Comparison of ENCODE assay signal across 27 cellular contexts in genomic region chr15:62962101-62962995, GRCh38.
DNase-seq lines count a peak whose midpoint lies in the region; ATAC-seq, FAIRE-seq and TF ChIP-seq lines count a peak whose summit lies in the region.
"Had no signal": no experiment of that assay in that cellular context is flagged by ENCODE, and none has a peak within 500 bp of the region (broad histone marks: within the 10 kb centered on the region; RNA-seq: fewer than 3 reads in every experiment).

No MANE protein-coding gene starts in this region.

- H3K36me3 ChIP-seq in left ventricle myocardium inferior (no peaks in the 10 kb centered on the region), MG63 (no peaks in the 10 kb centered on the region)
- H3K36me3 ChIP-seq: BLaER1 treated with 17β-estradiol and CSF1 and Interleukin-3, amounts not matched to agents 10 nM and 100 nM had no signal

- 80% methylated on average over 19 of the region's 19 CpGs for WGBS in right cardiac atrium

- H3K27me3 ChIP-seq in left ventricle myocardium inferior (ENCODE audit: low read depth) (no peaks in the 10 kb centered on the region), right cardiac atrium (ENCODE audit: control insufficient read depth, insufficient read depth) (no peaks in the 10 kb centered on the region), MG63 (no peaks in the 10 kb centered on the region)
- H3K27me3 ChIP-seq: BLaER1 treated with 17β-estradiol and CSF1 and Interleukin-3, amounts not matched to agents 10 nM and 100 nM had no signal

- intact Hi-C loops in left ventricle myocardium inferior (cut with micrococcal nuclease): no loop called here
- intact Hi-C loops in right cardiac atrium (cut with DNase I): no loop called here

- peak; percentile 40 for FAIRE-seq in urothelium cell line (lab: Jason Lieb, UNC)
- FAIRE-seq: GM18507 had no signal

- TF ChIP-seq CTCF in left ventricle myocardium inferior (IDR thresholded peaks at IDR 0.05; ENCODE audit: borderline replicate concordance): no peak

- ATAC-seq in right cardiac atrium (no peak), HG03571 (IDR thresholded peaks at IDR 0.05; ENCODE audit: unreplicated experiment) (no peak)
- ATAC-seq: PC-3, SK-N-SH treated with all-trans-retinoic acid at 6 μM for 48 hours, T-cell had no signal

- H3K4me3 ChIP-seq in left ventricle myocardium inferior (no peak overlapping the region), right cardiac atrium (ENCODE audit: low read length) (no peak overlapping the region), MG63 (no peak overlapping the region)
- H3K4me3 ChIP-seq: BLaER1 treated with 17β-estradiol and CSF1 and Interleukin-3, amounts not matched to agents 10 nM and 100 nM had no signal

- H3K27ac ChIP-seq in left ventricle myocardium inferior (replicated peaks) (peak overlapping the region; percentile 15), right cardiac atrium (ENCODE audit: low read length) (no peak overlapping the region)
- H3K27ac ChIP-seq: BLaER1 treated with 17β-estradiol and CSF1 and Interleukin-3, amounts not matched to agents 10 nM and 100 nM had no signal

- DNase-seq in left ventricle myocardium inferior: no peak
- DNase-seq in right cardiac atrium: no peak
- peak; percentile 70 for DNase-seq in MG63
- peak; percentile 84 for DNase-seq in myocyte (ENCODE audit: low read depth)
- DNase-seq in urothelium cell line (ENCODE audit: low spot score): no peak
- no peak for DNase-seq in NCI-H1417 treated with DMSO at 0.1 percent for 48 hours (lab: John Stamatoyannopoulos, UW)
- no peak for DNase-seq in DMS53 (lab: John Stamatoyannopoulos, UW)
- DNase-seq: Caco-2; CD4-positive, alpha-beta memory T cell; H9; HFFc6; Kasumi-1; MM.1S; NCI-H1092; NCI-H1436 treated with DMSO at 0.1 percent for 48 hours; NCI-H1930; NCI-H345; NCI-H524; NCI-H774; PC-3; RPMI8226; SIG-M5; T-cell had no signal

- H3K4me1 ChIP-seq in left ventricle myocardium inferior (peaks cover 28% of the 10 kb centered on the region), right cardiac atrium (ENCODE audit: control insufficient read depth, insufficient read depth, low read length) (no peaks in the 10 kb centered on the region)
- H3K4me1 ChIP-seq: Caco-2 had no signal

- no peaks in the 10 kb centered on the region for H3K9me3 ChIP-seq in left ventricle myocardium inferior (replicated peaks)
- H3K9me3 ChIP-seq in right cardiac atrium (ENCODE audit: control insufficient read depth, low read length): no peaks in the 10 kb centered on the region
- H3K9me3 ChIP-seq in MG63: no peaks in the 10 kb centered on the region
- H3K9me3 ChIP-seq: BLaER1 treated with 17β-estradiol and CSF1 and Interleukin-3, amounts not matched to agents 10 nM and 100 nM; Caco-2 had no signal

Comparison
In these comparisons a context has a peak if more than half of its experiments do, and no peak if none do; other contexts are left out.
1. DNase-seq: peak in MG63 (single experiment) and myocyte (single experiment); none in left ventricle myocardium inferior (single experiment), right cardiac atrium (0 of 3), urothelium cell line (single experiment), NCI-H1417 treated with DMSO at 0.1 percent for 48 hours (single experiment) and DMS53 (single experiment).